In the genomic region with DNA sequence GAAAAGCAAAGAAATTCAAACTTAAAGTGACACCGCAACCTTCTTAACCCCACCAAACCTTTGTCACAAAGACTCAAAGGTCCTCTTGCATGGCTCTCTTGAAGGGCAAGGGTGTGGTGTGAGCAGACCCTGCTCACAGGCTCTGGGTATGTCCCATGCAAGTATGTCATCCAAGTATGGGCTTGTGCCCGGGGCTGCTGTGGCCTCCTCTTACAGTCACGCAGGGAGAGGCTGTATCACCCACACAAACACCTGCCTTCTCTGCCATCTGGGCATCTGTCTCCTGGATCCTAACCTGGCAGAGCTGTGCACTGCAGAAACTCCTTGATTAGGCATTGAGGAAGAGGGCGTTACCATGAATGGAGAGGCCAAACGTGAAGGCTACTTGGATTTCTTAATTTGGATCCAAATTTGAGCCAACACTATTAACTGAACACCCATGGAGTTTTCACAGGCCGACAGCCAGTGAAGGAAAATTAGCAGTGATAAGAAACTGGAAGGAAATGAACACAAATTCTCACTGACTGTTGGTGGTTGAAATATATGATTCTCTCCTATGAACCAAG, we compare ENCODE assay signal across 2 cellular contexts.
TF ChIP-seq lines count a peak whose summit lies in the region.

No MANE protein-coding gene starts in this region.

TF ChIP-seq in GM23338, 12 proteins besides CTCF, POLR2A, EP300 and RAD21 (continued from another document and continues in another):
- no peak for TF ChIP-seq STAT1 (IDR thresholded peaks at IDR 0.05; ENCODE audit: unreplicated experiment)
- TF ChIP-seq ZNF331 (CRISPR knock-in tag; IDR thresholded peaks at IDR 0.05; ENCODE audit: low read depth) = no peak
- no peak for TF ChIP-seq ZNF462 (CRISPR knock-in tag; IDR thresholded peaks at IDR 0.05)
- no peak for TF ChIP-seq NANOG (IDR thresholded peaks at IDR 0.05; ENCODE audit: borderline replicate concordance)
- TF ChIP-seq ETS1 (IDR thresholded peaks at IDR 0.05) = no peak
- TF ChIP-seq EZH2 (IDR thresholded peaks at IDR 0.05; ENCODE audit: low read depth, unreplicated experiment) = no peak
- TF ChIP-seq REST (IDR thresholded peaks at IDR 0.05; ENCODE audit: unreplicated experiment) = no peak
- no peak for TF ChIP-seq ZNF114 (CRISPR knock-in tag; IDR thresholded peaks at IDR 0.05)
- no peak for TF ChIP-seq CREB1 (CRISPR knock-in tag; IDR thresholded peaks at IDR 0.05; ENCODE audit: low read depth)

TF ChIP-seq in endothelial cell of umbilical vein, 7 proteins besides CTCF, POLR2A, EP300 and RAD21:
- TF ChIP-seq JUN (IDR thresholded peaks at IDR 0.05; ENCODE audit: borderline replicate concordance, insufficient read depth, insufficient read length, low read depth) = no peak
- no peak for TF ChIP-seq EZH2 (IDR thresholded peaks at IDR 0.05; ENCODE audit: borderline replicate concordance, low read depth, low read length, severe bottlenecking)
- TF ChIP-seq GATA2 (IDR thresholded peaks at IDR 0.05; ENCODE audit: insufficient read depth, insufficient read length, low read depth, low read length) = no peak
- no peak for TF ChIP-seq POLR2AphosphoS5 (IDR thresholded peaks at IDR 0.05; ENCODE audit: insufficient read depth, low read depth, low read length)
- TF ChIP-seq MAX (IDR thresholded peaks at IDR 0.05; ENCODE audit: insufficient read depth, insufficient read length) = no peak
- no peak for TF ChIP-seq FOS (IDR thresholded peaks at IDR 0.05; ENCODE audit: borderline replicate concordance, insufficient read depth, low read length)
- TF ChIP-seq MYC (IDR thresholded peaks at IDR 0.05; ENCODE audit: low read depth, low read length) = no peak
